8 cellular contexts compared by ENCODE assay signal in the genomic region with DNA sequence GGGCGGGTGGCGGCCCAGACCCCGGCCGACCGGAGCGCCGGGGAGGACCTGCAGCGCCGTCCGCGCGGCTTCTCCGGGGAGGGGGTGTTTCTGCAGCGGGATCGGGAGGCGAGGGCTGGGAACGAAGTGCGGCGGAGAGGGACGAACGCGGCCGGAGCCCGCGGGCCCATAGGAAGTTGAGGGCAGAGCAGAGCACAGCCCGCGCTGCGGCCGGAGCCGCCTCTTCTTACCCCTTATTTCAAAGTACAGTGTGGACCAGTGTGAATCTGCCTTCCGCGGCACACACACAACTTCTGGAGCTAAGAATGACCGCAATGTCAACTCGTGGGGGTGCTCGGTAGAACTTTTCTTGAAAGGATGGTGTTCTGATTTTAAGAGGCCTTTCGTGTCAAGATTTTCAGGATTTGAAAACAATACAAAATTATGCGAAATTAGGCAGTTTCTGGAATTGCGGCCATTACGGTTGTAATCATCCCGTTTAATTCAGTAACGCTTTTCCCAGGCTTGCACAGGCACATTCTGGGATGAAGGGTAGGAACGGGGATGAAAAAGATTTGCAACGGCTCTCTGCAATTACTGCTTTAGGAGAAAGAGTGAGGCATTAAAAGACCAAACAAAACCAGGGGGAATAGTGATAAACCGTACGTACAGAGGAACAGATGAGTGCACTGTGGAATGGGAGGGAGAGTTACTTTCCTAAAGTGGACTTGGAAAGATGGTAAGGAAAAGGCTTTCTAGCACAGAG. TPM values are rescaled to one million over a fixed set of nuclear protein-coding genes. Genes with fewer than 3 reads are reported as not detected.
DNase-seq lines count a peak whose midpoint lies in the region; ATAC-seq and TF ChIP-seq lines count a peak whose summit lies in the region.

No MANE protein-coding gene starts in this region.

- H3K27ac ChIP-seq in HCT116 (ENCODE audit: low read depth, low read length) (peak overlapping the region; percentile 83), MM.1S (ENCODE audit: low read length) (peak overlapping the region; percentile 61; the same call in 1 of the 2 replicates), VCaP (peak overlapping the region; percentile 91), colonic mucosa (peak overlapping the region; percentile 97)

- H3K79me2 ChIP-seq in HCT116 (ENCODE audit: insufficient read depth, low read length) = peaks cover 43% of the 10 kb centered on the region
- peaks cover 30% of the 10 kb centered on the region for H3K79me2 ChIP-seq in MM.1S (ENCODE audit: low read length)

- H3K27me3 ChIP-seq in HCT116 (ENCODE audit: insufficient read depth, low read length) (no peaks in the 10 kb centered on the region), MM.1S (replicated peaks; ENCODE audit: insufficient read depth, low read length) (no peaks in the 10 kb centered on the region), colonic mucosa (no peaks in the 10 kb centered on the region)

- peaks cover 3% of the 10 kb centered on the region; the same call in 1 of the 2 replicates for H3F3A ChIP-seq in MM.1S (ENCODE audit: insufficient read depth, low read length)

- DNase-seq in NCI-H2171 treated with DMSO at 0.1 percent for 48 hours (lab: John Stamatoyannopoulos, UW) (peak; percentile 45), NCI-H2171 (lab: John Stamatoyannopoulos, UW) (no peak), HCT116 (ENCODE audit: low read depth, low spot score) (no peak), MM.1S (peak; percentile 48), colonic mucosa (peak; percentile 61), left kidney (ENCODE audit: low read depth, low spot score) (peak; percentile 89)
- DNase-seq in stimulated activated CD4-positive, alpha-beta T cell treated with anti-CD3 and anti-CD28 coated beads, Interleukin-2, amount 100 ng/mL, for 48 hours = peak; percentile 22 to 49

- H3K9me3 ChIP-seq in HCT116 (ENCODE audit: control insufficient read depth in 1 of 2, insufficient read depth in 1 of 2, low read depth in 1 of 2, low read length in 2 of 2) = no peaks in the 10 kb centered on the region
- no peaks in the 10 kb centered on the region for H3K9me3 ChIP-seq in MM.1S (replicated peaks; ENCODE audit: insufficient read depth, low read length)
- no peaks in the 10 kb centered on the region for H3K9me3 ChIP-seq in colonic mucosa

- peak; percentile 15 for ATAC-seq in HCT116

- peak overlapping the region; percentile 82 to 84 for H3K4me3 ChIP-seq in HCT116 (replicated peaks in 1 of 2; ENCODE audit: low read depth in 1 of 2, low read length in 2 of 2)
- peak overlapping the region; percentile 73 for H3K4me3 ChIP-seq in MM.1S (ENCODE audit: low read length)
- H3K4me3 ChIP-seq in colonic mucosa = peak overlapping the region; percentile 45

- no peak for TF ChIP-seq RAD21 in HCT116 (IDR thresholded peaks at IDR 0.05; ENCODE audit: low read depth)

- TF ChIP-seq POLR2A in HCT116 (IDR thresholded peaks at IDR 0.05; ENCODE audit: borderline replicate concordance, extremely low read depth, insufficient read depth, insufficient read length) = no peak

- no peaks in the 10 kb centered on the region for H3K36me3 ChIP-seq in HCT116 (ENCODE audit: control insufficient read depth in 1 of 2, insufficient read depth in 2 of 2, low read length in 2 of 2)
- no peaks in the 10 kb centered on the region for H3K36me3 ChIP-seq in MM.1S (replicated peaks; ENCODE audit: insufficient read depth, low read length)
- no peaks in the 10 kb centered on the region for H3K36me3 ChIP-seq in colonic mucosa

- CTCF ChIA-PET in HCT116 (lab: Charles Lee) = no interaction called here

- intact Hi-C loops in HCT116 (cut with micrococcal nuclease) = loop anchor here (2.0 kb wide), 1 partner anchor 235 kb away; a partner anchor contains a TSS
- intact Hi-C loops in colonic mucosa (cut with DNase I) = no loop called here

- H3K9ac ChIP-seq in HCT116 (ENCODE audit: low read length) = peak overlapping the region; percentile 86
- peak overlapping the region; percentile 80 for H3K9ac ChIP-seq in MM.1S (ENCODE audit: low read length)
- peak overlapping the region; percentile 72 to 92 for H3K9ac ChIP-seq in colonic mucosa (ENCODE audit: low read depth in 2 of 2, low read length in 2 of 2)

- BruUV-seq in HCT116 (replicated peaks; lab: Mats Ljungman, UMichigan) = TSS peak; percentile 54

- RAD21 ChIA-PET in HCT116 (lab: Charles Lee; ENCODE audit: low non-redundant PET in 1 of 2, low total read pairs in 2 of 2, uncharacterized antibody in 2 of 2, unreplicated experiment in 2 of 2) = no interaction called here

- H3K4me1 ChIP-seq in HCT116 (ENCODE audit: control insufficient read depth in 1 of 2, insufficient read depth in 2 of 2, low read length in 2 of 2) (peaks cover 7 to 28% of the 10 kb centered on the region in 2 experiments), MM.1S (ENCODE audit: low read length) (0 out of 2 replicates have a peak, but pooled peaks cover 8% of the 10 kb centered on the region), colonic mucosa (peaks cover 7% of the 10 kb centered on the region)

- POLR2A ChIA-PET in HCT116 (lab: Charles Lee) = interaction anchor here (1.2 kb wide), 1 partner anchor 10 kb away, joined by 3 read pairs; no protein-coding TSS in a partner anchor

- H2AFZ ChIP-seq in HCT116 (ENCODE audit: low read depth, low read length, poor library complexity, severe bottlenecking) = peak overlapping the region; percentile 45
- H2AFZ ChIP-seq in MM.1S (ENCODE audit: low read length) = peak overlapping the region; percentile 64

- H3K9me2 ChIP-seq in HCT116 (ENCODE audit: insufficient read depth) (no peaks in the 10 kb centered on the region), MM.1S (replicated peaks; ENCODE audit: insufficient read depth, low read length) (no peaks in the 10 kb centered on the region)

- TF ChIP-seq CTCF in HCT116 (IDR thresholded peaks at IDR 0.05 in 2 of 3, conservative IDR thresholded peaks at IDR 0.05 in 1 of 3; ENCODE audit: borderline replicate concordance in 1 of 3, insufficient read depth in 1 of 3, low read depth in 2 of 3, low read length in 2 of 3) (no peak), MM.1S (IDR thresholded peaks at IDR 0.05; ENCODE audit: low read length) (no peak), VCaP (conservative IDR thresholded peaks at IDR 0.05) (no peak), colonic mucosa (IDR thresholded peaks at IDR 0.05) (no peak)

- peak overlapping the region; percentile 90 for H3K4me2 ChIP-seq in HCT116 (ENCODE audit: low read length)
- peak overlapping the region; percentile 66 for H3K4me2 ChIP-seq in MM.1S (ENCODE audit: low read depth, low read length)

- no peaks in the 10 kb centered on the region for H4K20me1 ChIP-seq in HCT116 (ENCODE audit: insufficient read depth)
- H4K20me1 ChIP-seq in MM.1S (ENCODE audit: insufficient read depth, low read length) = no peaks in the 10 kb centered on the region

TF ChIP-seq in HCT116, 20 proteins besides CTCF, POLR2A, EP300 and RAD21:
- TF ChIP-seq EZH2 (IDR thresholded peaks at IDR 0.05) (no peak), ZFX (IDR thresholded peaks at IDR 0.05) (peak; percentile 71; the same call in 1 of the 2 replicates)
- TF ChIP-seq, protein P1, sequence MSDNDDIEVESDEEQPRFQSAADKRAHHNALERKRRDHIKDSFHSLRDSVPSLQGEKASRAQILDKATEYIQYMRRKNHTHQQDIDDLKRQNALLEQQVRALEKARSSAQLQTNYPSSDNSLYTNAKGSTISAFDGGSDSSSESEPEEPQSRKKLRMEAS (IDR thresholded peaks at IDR 0.05) = 0 out of 2 replicates have a peak, but pooled peaks have one; percentile 8

RNA-seq across cellular contexts. Expression of a gene that starts 0.8 kb away (rescaled TPM):
- total RNA-seq in HCT116 (2021; ENCODE audit: unreplicated experiment) (16.9 TPM), colonic mucosa (10 to 100 TPM; 21.0 to 25.9 TPM)
- 4.9 and 6.3 TPM in 2 replicates for polyA plus RNA-seq in HCT116 (2012)

Comparison
In these comparisons a context has a peak if more than half of its experiments do, and no peak if none do; other contexts are left out.
1. DNase-seq: peak in NCI-H2171 treated with DMSO at 0.1 percent for 48 hours (single experiment), MM.1S (single experiment), colonic mucosa (single experiment), left kidney (single experiment) and stimulated activated CD4-positive, alpha-beta T cell treated with anti-CD3 and anti-CD28 coated beads, Interleukin-2, amount 100 ng/mL, for 48 hours (2 of 2); none in NCI-H2171 (single experiment) and HCT116 (single experiment).
2. Peak in every context shown above with its lines, with median percentiles within 50 percentile points of each other: H3K27ac ChIP-seq, H3K4me3 ChIP-seq and H3K9ac ChIP-seq.